Comparison of ENCODE assay signal across 8 cellular contexts in the genomic region with DNA sequence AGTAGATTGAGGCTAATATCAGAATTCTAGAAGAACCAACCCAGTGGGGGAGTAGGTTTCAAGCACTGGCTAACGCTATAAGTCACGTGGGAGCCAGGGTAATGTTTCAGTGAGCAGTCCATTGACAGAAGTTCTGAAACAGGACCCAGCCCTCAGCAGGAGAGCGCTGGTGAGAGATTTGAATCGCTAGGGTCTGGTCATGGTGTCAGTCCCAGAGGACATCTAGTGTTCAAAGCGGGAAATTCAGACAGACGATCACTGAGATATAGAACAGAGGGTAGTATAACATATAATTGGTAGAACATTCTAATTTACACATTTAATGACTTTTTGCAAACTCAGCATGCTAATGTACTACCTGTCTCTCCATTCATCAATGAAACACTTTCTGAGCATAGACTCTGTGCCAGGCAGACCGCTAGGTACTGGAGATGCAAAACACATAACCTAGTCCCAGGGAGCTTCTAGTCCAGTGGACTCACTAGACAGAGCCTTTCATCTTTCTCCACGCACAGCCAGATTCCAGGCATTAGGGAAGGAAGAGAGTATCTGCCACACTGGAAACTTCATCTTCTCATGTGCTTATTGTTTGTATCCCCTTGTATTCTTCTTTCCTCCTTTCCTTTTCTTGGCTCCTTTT. TPM values are rescaled to one million over a fixed set of nuclear protein-coding genes. Genes with fewer than 3 reads are reported as not detected.
DNase-seq lines count a peak whose midpoint lies in the region; ATAC-seq lines count a peak whose summit lies in the region.

No MANE protein-coding gene starts in this region.

- no peak overlapping the region for H3K27ac Mint-ChIP-seq in activated CD8-positive, alpha-beta memory T cell treated with anti-CD3 and anti-CD28 coated beads, Interleukin-2, amount 10 ng/mL, durations not matched to agents 7 days and 5 days

- H3K4me1 ChIP-seq in HAP-1: no peaks in the 10 kb centered on the region

- H3K36me3 Mint-ChIP-seq in activated CD8-positive, alpha-beta memory T cell treated with anti-CD3 and anti-CD28 coated beads, Interleukin-2, amount 10 ng/mL, durations not matched to agents 7 days and 5 days: no peaks in the 10 kb centered on the region

- peaks cover 43% of the 10 kb centered on the region for H3K27me3 Mint-ChIP-seq in activated CD8-positive, alpha-beta memory T cell treated with anti-CD3 and anti-CD28 coated beads, Interleukin-2, amount 10 ng/mL, durations not matched to agents 7 days and 5 days

- no peaks in the 10 kb centered on the region for H3K4me1 Mint-ChIP-seq in activated CD8-positive, alpha-beta memory T cell treated with anti-CD3 and anti-CD28 coated beads, Interleukin-2, amount 10 ng/mL, durations not matched to agents 7 days and 5 days

- peaks cover 29% of the 10 kb centered on the region for H3K27me3 ChIP-seq in HAP-1 (ENCODE audit: low read depth)

- no peaks in the 10 kb centered on the region for H3K9me3 ChIP-seq in HAP-1

- CTCF ChIA-PET in activated CD8-positive, alpha-beta memory T cell treated with anti-CD3 and anti-CD28 coated beads, Interleukin-2, amount 10 ng/mL, durations not matched to agents 7 days and 5 days (lab: Charles Lee): interaction anchor here (0.8 to 3.3 kb wide), 15 partner anchors 18 to 243 kb away, joined by 3 to 21 read pairs (median 5); no protein-coding TSS in a partner anchor

- peak; percentile 86 for ATAC-seq in activated CD8-positive, alpha-beta memory T cell treated with anti-CD3 and anti-CD28 coated beads, Interleukin-2, amount 10 ng/mL, durations not matched to agents 7 days and 5 days

- H3K4me3 ChIP-seq in HAP-1: no peak overlapping the region

- in situ Hi-C loops in HAP-1 (cut with MboI; ENCODE audit: low sequenced_read_pairs): loop anchor here (5.0 kb wide), 1 partner anchor 158 kb away; no protein-coding TSS in a partner anchor

- peak; percentile 69 for DNase-seq in activated CD8-positive, alpha-beta memory T cell treated with anti-CD3 and anti-CD28 coated beads, Interleukin-2, amount 10 ng/mL, durations not matched to agents 7 days and 5 days
- DNase-seq in activated CD8-positive, alpha-beta memory T cell treated with anti-CD3 and anti-CD28 coated beads for 24 hours: no peak
- DNase-seq in HAP-1 (ENCODE audit: low spot score in 2 of 2): peak; percentile 40 to 56
- DNase-seq in M059J (ENCODE audit: low read depth): peak; percentile 60
- peak; percentile 69 for DNase-seq in SW480 (ENCODE audit: low spot score)
- DNase-seq in central memory CD4-positive, alpha-beta T cell: peak; percentile 38
- DNase-seq in kidney glomerular epithelial cell (lab: John Stamatoyannopoulos, UW): peak; percentile 80
- peak; percentile 27 for DNase-seq in stimulated activated CD8-positive, alpha-beta memory T cell treated with anti-CD3 and anti-CD28 coated beads, Interleukin-4, amount 100 ng/mL, for 48 hours

- no peaks in the 10 kb centered on the region for H3K36me3 ChIP-seq in HAP-1 (replicated peaks)

- H3K4me3 Mint-ChIP-seq in activated CD8-positive, alpha-beta memory T cell treated with anti-CD3 and anti-CD28 coated beads, Interleukin-2, amount 10 ng/mL, durations not matched to agents 7 days and 5 days: no peak overlapping the region

- H3K9me3 Mint-ChIP-seq in activated CD8-positive, alpha-beta memory T cell treated with anti-CD3 and anti-CD28 coated beads, Interleukin-2, amount 10 ng/mL, durations not matched to agents 7 days and 5 days (ENCODE audit: low read depth): no peaks in the 10 kb centered on the region

RNA-seq across cellular contexts. Expression of gene RNASE3, which starts 35.4 kb away (rescaled TPM):
- not detected for total RNA-seq in activated CD8-positive, alpha-beta memory T cell treated with anti-CD3 and anti-CD28 coated beads, Interleukin-2, amount 10 ng/mL, durations not matched to agents 7 days and 5 days
- not detected in 2 replicates for total RNA-seq in M059J (2014; rRNA removed; shearing (Covaris generic))

RNA-seq across cellular contexts. Expression of gene RNASE1, which starts 53.1 kb away (rescaled TPM):
- total RNA-seq in activated CD8-positive, alpha-beta memory T cell treated with anti-CD3 and anti-CD28 coated beads, Interleukin-2, amount 10 ng/mL, durations not matched to agents 7 days and 5 days: not detected
- total RNA-seq in M059J (2014; rRNA removed; shearing (Covaris generic)): 1.4 and 1.6 TPM in 2 replicates
